8 cellular contexts compared by ENCODE assay signal in the genomic region with DNA sequence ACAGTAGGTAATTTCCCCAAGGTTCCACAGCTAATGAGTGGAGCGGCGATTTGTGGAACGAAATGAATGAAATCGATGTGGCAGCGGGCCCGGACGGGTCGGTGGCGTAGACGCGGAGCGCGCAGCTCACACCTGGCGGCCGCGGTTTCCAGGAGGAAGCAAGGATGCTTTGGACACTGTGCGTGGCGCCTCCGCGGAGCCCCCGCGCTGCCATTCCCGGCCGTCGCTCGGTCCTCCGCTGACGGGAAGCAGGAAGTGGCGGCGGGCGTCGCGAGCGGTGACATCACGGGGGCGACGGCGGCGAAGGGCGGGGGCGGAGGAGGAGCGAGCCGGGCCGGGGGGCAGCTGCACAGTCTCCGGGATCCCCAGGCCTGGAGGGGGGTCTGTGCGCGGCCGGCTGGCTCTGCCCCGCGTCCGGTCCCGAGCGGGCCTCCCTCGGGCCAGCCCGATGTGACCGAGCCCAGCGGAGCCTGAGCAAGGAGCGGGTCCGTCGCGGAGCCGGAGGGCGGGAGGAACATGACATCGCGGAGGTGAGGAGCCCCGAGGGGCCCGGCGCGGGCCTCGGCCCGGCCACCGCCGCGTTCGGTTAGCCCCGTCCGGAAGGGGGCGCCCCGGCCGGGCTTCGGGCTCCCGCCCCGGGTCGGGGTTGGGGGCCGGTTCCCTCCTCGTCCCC. TPM values are rescaled to one million over a fixed set of nuclear protein-coding genes. Genes with fewer than 3 reads are reported as not detected.
A peak's percentile ranks its signal among the peaks of the same experiment; 100 is the strongest.
DNase-seq lines count a peak whose midpoint lies in the region; ATAC-seq, FAIRE-seq and TF ChIP-seq lines count a peak whose summit lies in the region.

A gene (plus strand): TSS at position 352 of the 673 bp plus-strand sequence. CDS start 165 bp downstream, at position 517.

- peak within 1 kb of the TSS; percentile 96 for H3K27ac Mint-ChIP-seq in activated CD8-positive, alpha-beta T cell treated with anti-CD3 and anti-CD28 coated beads for 36 hours

- peak within 1 kb of the TSS; percentile 97 for H3K4me3 Mint-ChIP-seq in activated CD8-positive, alpha-beta T cell treated with anti-CD3 and anti-CD28 coated beads for 36 hours

- H3K27ac ChIP-seq in ectodermal cell (ENCODE audit: insufficient read depth, low read depth, low read length, poor library complexity, severe bottlenecking) (peak within 1 kb of the TSS; percentile 85), lung (ENCODE audit: low read depth in 1 of 2, low read length in 1 of 2) (peak within 1 kb of the TSS; percentile 98 to 100)

- POLR2A ChIA-PET in activated CD8-positive, alpha-beta T cell treated with anti-CD3 and anti-CD28 coated beads for 36 hours (lab: Charles Lee): interaction anchor here (0.6 to 1.7 kb wide), 7 partner anchors 12 to 576 kb away, joined by 3 to 5 read pairs (median 3); no protein-coding TSS in a partner anchor

- no peaks in the 10 kb centered on the region for H3K27me3 Mint-ChIP-seq in activated CD8-positive, alpha-beta T cell treated with anti-CD3 and anti-CD28 coated beads for 36 hours

- H3K9me3 Mint-ChIP-seq in activated CD8-positive, alpha-beta T cell treated with anti-CD3 and anti-CD28 coated beads for 36 hours: no peaks in the 10 kb centered on the region

- H3K4me1 ChIP-seq in ectodermal cell (ENCODE audit: control insufficient read depth, insufficient read depth, low read length) (no peaks in the 10 kb centered on the region), lung (ENCODE audit: control insufficient read depth in 2 of 2, insufficient read depth in 2 of 2, low read length in 2 of 2) (peaks cover 1 to 10% of the 10 kb centered on the region in 2 donors)

- peak within 1 kb of the TSS; percentile 97 for H3K4me3 ChIP-seq in ectodermal cell (ENCODE audit: insufficient read depth, low read depth, low read length)
- H3K4me3 ChIP-seq in lung: peak within 1 kb of the TSS; percentile 71

- H3K36me3 ChIP-seq in ectodermal cell (ENCODE audit: control insufficient read depth, insufficient read depth, low read length): no peaks in the 10 kb centered on the region
- H3K36me3 ChIP-seq in lung (ENCODE audit: control insufficient read depth in 2 of 2, insufficient read depth in 2 of 2, low read length in 2 of 2): no peaks in the 10 kb centered on the region

- ATAC-seq in HG03439 (IDR thresholded peaks at IDR 0.05; ENCODE audit: unreplicated experiment): peak; percentile 80
- peak; percentile 82 for ATAC-seq in activated CD8-positive, alpha-beta T cell treated with anti-CD3 and anti-CD28 coated beads for 36 hours
- peak; percentile 97 for ATAC-seq in lung (ENCODE audit: insufficient read depth, low FRiP score)

- peaks cover 40% of the 10 kb centered on the region for H3K4me1 Mint-ChIP-seq in activated CD8-positive, alpha-beta T cell treated with anti-CD3 and anti-CD28 coated beads for 36 hours (ENCODE audit: low read depth)

- no peaks in the 10 kb centered on the region for H3K9me3 ChIP-seq in ectodermal cell (ENCODE audit: control insufficient read depth, low read length)
- no peaks in the 10 kb centered on the region for H3K9me3 ChIP-seq in lung (ENCODE audit: control insufficient read depth in 2 of 2, insufficient read depth in 1 of 2, low read length in 1 of 2)

- intact Hi-C loops in activated CD8-positive, alpha-beta T cell treated with anti-CD3 and anti-CD28 coated beads for 36 hours (cut with micrococcal nuclease): no loop called here

- FAIRE-seq in GM19239 (lab: Jason Lieb, UNC): peak; percentile 64

- CTCF ChIA-PET in activated CD8-positive, alpha-beta T cell treated with anti-CD3 and anti-CD28 coated beads for 36 hours (lab: Charles Lee): no interaction called here

- H3K27me3 ChIP-seq in ectodermal cell (ENCODE audit: control insufficient read depth, insufficient read depth, low read length, poor library complexity, severe bottlenecking) (no peaks in the 10 kb centered on the region), lung (ENCODE audit: control insufficient read depth, insufficient read depth) (no peaks in the 10 kb centered on the region)

- DNase-seq in C1 segment of cervical spinal cord (lab: John Stamatoyannopoulos, UW) (peak; percentile 7 to 93 (median 80)), GM19239 (ENCODE audit: insufficient read length, low spot score) (peak; percentile 73), NCI-H82 treated with DMSO at 0.1 percent for 48 hours (lab: John Stamatoyannopoulos, UW; ENCODE audit: unreplicated experiment) (peak; percentile 35), lung (ENCODE audit: low spot score) (peak; percentile 88)
- peak; percentile 89 for DNase-seq in activated CD8-positive, alpha-beta T cell treated with anti-CD3 and anti-CD28 coated beads for 36 hours
- DNase-seq in stimulated activated CD4-positive, alpha-beta T cell treated with anti-CD3 and anti-CD28 coated beads, TNF-alpha, amount 100 ng/mL, for 4 hours (ENCODE audit: low read depth in 3 of 3): peak; percentile 81 to 93 (median 86)

- 0% methylated on average over 86 of the region's 86 CpGs for WGBS in ectodermal cell, 2 experiments
- WGBS in lung, 2 donors: 0% methylated on average over 45 to 86 of the region's 86 CpGs

- peak; percentile 32 for TF ChIP-seq CTCF in activated CD8-positive, alpha-beta T cell treated with anti-CD3 and anti-CD28 coated beads for 36 hours (IDR thresholded peaks at IDR 0.05)
- no peak for TF ChIP-seq CTCF in lung (IDR thresholded peaks at IDR 0.05; ENCODE audit: control extremely low read depth, extremely low read depth)

- peaks cover 19% of the 10 kb centered on the region for H3K36me3 Mint-ChIP-seq in activated CD8-positive, alpha-beta T cell treated with anti-CD3 and anti-CD28 coated beads for 36 hours (ENCODE audit: low read depth)

RNA-seq across cellular contexts. Expression of the gene that starts here (rescaled TPM):
- total RNA-seq in activated CD8-positive, alpha-beta T cell treated with anti-CD3 and anti-CD28 coated beads for 36 hours: 100 to 1,000 TPM; 131 to 142 TPM
- polyA plus RNA-seq in ectodermal cell (2013, experiment 1 of 4): 83.6 TPM
- 76.9 TPM for polyA plus RNA-seq in ectodermal cell (2013, experiment 2 of 4)
- 48.5 TPM for polyA plus RNA-seq in ectodermal cell (2013, experiment 3 of 4)
- 53.6 TPM for polyA plus RNA-seq in ectodermal cell (2013, experiment 4 of 4)
- 100 to 1,000 TPM in 1 of 2 donors, 10 to 100 TPM in 1; 48.0 to 101 TPM for total RNA-seq in lung
- 10 to 100 TPM; 23.3 to 40.7 TPM for polyA plus RNA-seq in lung

Comparison
In these comparisons a context has a peak if more than half of its experiments do, and no peak if none do; other contexts are left out.
1. Peak in every context shown above with its lines: DNase-seq, ATAC-seq, H3K4me3 ChIP-seq and H3K27ac ChIP-seq.
2. DNase-seq: peak in every context shown above with its lines; median percentile 89 in activated CD8-positive, alpha-beta T cell treated with anti-CD3 and anti-CD28 coated beads for 36 hours; 88 in lung; 86 in stimulated activated CD4-positive, alpha-beta T cell treated with anti-CD3 and anti-CD28 coated beads, TNF-alpha, amount 100 ng/mL, for 4 hours; 80 in C1 segment of cervical spinal cord; 73 in GM19239; 35 in NCI-H82 treated with DMSO at 0.1 percent for 48 hours.